8 cellular contexts compared by ENCODE assay signal in the genomic region with DNA sequence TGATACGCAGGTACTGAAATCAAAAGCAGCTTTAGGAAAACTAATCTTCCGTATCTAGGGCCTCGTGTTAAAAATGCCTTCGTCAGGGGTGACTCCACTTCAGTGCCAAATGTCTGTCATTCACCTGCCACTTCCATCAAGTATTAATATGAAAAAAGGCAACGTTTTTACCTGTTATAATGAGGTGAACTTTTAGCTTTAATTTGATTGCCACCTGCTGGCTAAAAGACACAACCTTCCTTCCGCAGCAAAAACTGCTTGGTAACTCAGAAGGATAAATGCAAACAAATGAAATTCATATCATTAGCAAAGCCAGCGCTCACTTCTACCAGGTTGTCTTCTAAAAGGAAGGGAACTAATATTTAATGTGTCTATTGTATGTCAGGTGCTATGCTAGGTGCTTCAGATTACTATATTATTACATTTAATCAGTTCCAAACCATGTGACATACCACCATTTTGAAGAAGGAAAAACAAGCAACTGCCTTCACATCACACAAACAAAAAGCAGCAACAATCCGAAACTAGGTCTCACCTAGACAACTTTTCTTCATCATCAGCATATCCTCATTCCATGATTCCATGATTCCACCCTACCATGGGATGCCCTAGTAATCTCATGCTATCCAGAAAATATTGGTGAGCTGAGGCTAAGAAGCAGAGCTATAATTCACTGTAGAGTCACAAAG. TPM values are rescaled to one million over a fixed set of nuclear protein-coding genes. Genes with fewer than 3 reads are reported as not detected.
DNase-seq lines count a peak whose midpoint lies in the region; ATAC-seq and TF ChIP-seq lines count a peak whose summit lies in the region.

No MANE protein-coding gene starts in this region.

- no peak overlapping the region for H3K9ac ChIP-seq in H9 (ENCODE audit: extremely low read depth, insufficient read length, low read length)

- no peak overlapping the region for H3K27ac ChIP-seq in H9 (ENCODE audit: insufficient read length, low read depth, low read length)
- H3K27ac ChIP-seq in aorta (ENCODE audit: low read depth in 1 of 2, low read length in 2 of 2): no peak overlapping the region

- H2BK12ac ChIP-seq in H9 (ENCODE audit: insufficient read length, low read depth, low read length): no peak overlapping the region

- no peaks in the 10 kb centered on the region for H3K79me1 ChIP-seq in H9 (ENCODE audit: insufficient read depth, low read depth, low read length, poor library complexity, severe bottlenecking)

- H3K4ac ChIP-seq in H9 (ENCODE audit: low read depth, low read length): no peak overlapping the region

- ATAC-seq in naive thymus-derived CD8-positive, alpha-beta T cell: peak; percentile 29 to 52
- no peak for ATAC-seq in aorta (ENCODE audit: low FRiP score)

- no peak overlapping the region for H3K4me3 Mint-ChIP-seq in H9
- no peak overlapping the region for H3K4me3 Mint-ChIP-seq in chondrocyte (ENCODE audit: unreplicated experiment)
- no peak overlapping the region for H3K4me3 Mint-ChIP-seq in naive thymus-derived CD8-positive, alpha-beta T cell

- no peak overlapping the region for H2BK120ac ChIP-seq in H9 (ENCODE audit: low read depth, low read length, poor library complexity, severe bottlenecking)

- H3K79me2 ChIP-seq in H9 (ENCODE audit: insufficient read depth, low read length): no peaks in the 10 kb centered on the region

- intact Hi-C loops in aorta (cut with DNase I): loop anchor here in 1 of 2 donors (5.0 kb wide), 1 partner anchor 133 kb away; no protein-coding TSS in a partner anchor

- no peaks in the 10 kb centered on the region for H3K23me2 ChIP-seq in H9 (ENCODE audit: insufficient read length, low read depth, low read length, poor library complexity, severe bottlenecking)

- no peaks in the 10 kb centered on the region for H3K36me3 ChIP-seq in aorta (ENCODE audit: control insufficient read depth in 1 of 2, insufficient read depth in 2 of 2, low read length in 1 of 2)

- H3K9me3 Mint-ChIP-seq in H9 (no peaks in the 10 kb centered on the region), chondrocyte (ENCODE audit: low read depth) (peaks cover 3% of the 10 kb centered on the region)
- H3K9me3 Mint-ChIP-seq in naive thymus-derived CD8-positive, alpha-beta T cell: no peaks in the 10 kb centered on the region

- H3K18ac ChIP-seq in H9 (ENCODE audit: insufficient read length, low read depth, low read length): no peak overlapping the region

- H3K4me1 ChIP-seq in H9 (ENCODE audit: insufficient read depth, low read length) (no peaks in the 10 kb centered on the region), aorta (ENCODE audit: control insufficient read depth in 1 of 2, insufficient read depth in 2 of 2, low read length in 2 of 2) (no peaks in the 10 kb centered on the region)

- H3K4me3 ChIP-seq in aorta (ENCODE audit: low read length in 2 of 2): no peak overlapping the region

- H3K4me2 ChIP-seq in H9 (ENCODE audit: insufficient read depth, insufficient read length, low read length): no peak overlapping the region

- H2BK20ac ChIP-seq in H9 (ENCODE audit: low read depth, low read length, poor library complexity, severe bottlenecking): no peak overlapping the region

- H3K27me3 ChIP-seq in H9 (ENCODE audit: insufficient read depth, low read length): no peaks in the 10 kb centered on the region
- no peaks in the 10 kb centered on the region for H3K27me3 ChIP-seq in aorta (ENCODE audit: control insufficient read depth in 1 of 2, insufficient read depth in 2 of 2, low read length in 1 of 2)

- DNase-seq in NCI-H82 (lab: John Stamatoyannopoulos, UW) (peak; percentile 32), NCI-H82 treated with DMSO at 0.1 percent for 48 hours (lab: John Stamatoyannopoulos, UW; ENCODE audit: unreplicated experiment) (no peak), H9 (no peak), NCI-H774 (lab: John Stamatoyannopoulos, UW) (peak; percentile 27), chondrocyte (ENCODE audit: low spot score) (no peak), COR-L47 (lab: John Stamatoyannopoulos, UW) (no peak), aorta (no peak)
- DNase-seq in naive thymus-derived CD8-positive, alpha-beta T cell: peak in 6 of 10 donors; percentile 16 to 55 (median 39)

- H3K56ac ChIP-seq in H9 (ENCODE audit: insufficient read length, low read depth, low read length): no peak overlapping the region

- H3K36me3 Mint-ChIP-seq in H9 (ENCODE audit: insufficient read depth in 1 of 3, low read depth in 3 of 3): no peaks in the 10 kb centered on the region
- no peaks in the 10 kb centered on the region for H3K36me3 Mint-ChIP-seq in chondrocyte (ENCODE audit: low read depth)
- no peaks in the 10 kb centered on the region for H3K36me3 Mint-ChIP-seq in naive thymus-derived CD8-positive, alpha-beta T cell

- H2AFZ ChIP-seq in H9 (ENCODE audit: low read length): peak overlapping the region; percentile 97

- no peak overlapping the region for H3K23ac ChIP-seq in H9 (ENCODE audit: insufficient read length, low read depth, low read length)

- H3T11ph ChIP-seq in H9 (ENCODE audit: low read length): no peak overlapping the region

- no peak overlapping the region for H4K91ac ChIP-seq in H9 (ENCODE audit: insufficient read length, low read depth, low read length)

- no peaks in the 10 kb centered on the region for H3K27me3 Mint-ChIP-seq in H9 (ENCODE audit: low read depth)
- no peaks in the 10 kb centered on the region for H3K27me3 Mint-ChIP-seq in chondrocyte (ENCODE audit: low read depth)
- H3K27me3 Mint-ChIP-seq in naive thymus-derived CD8-positive, alpha-beta T cell: no peaks in the 10 kb centered on the region

- WGBS in H9 (ENCODE audit: extremely low coverage, insufficient read length, low lambda C conversion rate): no CpG with 5 or more reads among the region's 8 CpGs
- 51 to 53% methylated on average over 8 of the region's 8 CpGs for WGBS in aorta, 2 donors

- no peak overlapping the region for H3K27ac Mint-ChIP-seq in H9
- no peak overlapping the region for H3K27ac Mint-ChIP-seq in chondrocyte (ENCODE audit: unreplicated experiment)
- H3K27ac Mint-ChIP-seq in naive thymus-derived CD8-positive, alpha-beta T cell: peak overlapping the region in 2 of 10 donors; percentile 1 to 3

- H3K4me1 Mint-ChIP-seq in H9: peaks cover 6 to 13% of the 10 kb centered on the region in 2 experiments; a peak in 3 of 4 replicates
- peaks cover 6% of the 10 kb centered on the region for H3K4me1 Mint-ChIP-seq in chondrocyte (ENCODE audit: low read depth)
- H3K4me1 Mint-ChIP-seq in naive thymus-derived CD8-positive, alpha-beta T cell: peaks cover 0 to 9% (median 0%) of the 10 kb centered on the region in 4 donors

- no peak overlapping the region for H4K8ac ChIP-seq in H9 (replicated peaks; ENCODE audit: insufficient read length, low read depth, low read length)

- H3K9me3 ChIP-seq in H9 (ENCODE audit: control insufficient read depth, low read depth, low read length): no peaks in the 10 kb centered on the region
- no peaks in the 10 kb centered on the region for H3K9me3 ChIP-seq in aorta (ENCODE audit: control insufficient read depth, low read length)

- H2BK15ac ChIP-seq in H9 (ENCODE audit: low read depth, low read length): no peak overlapping the region

- H2BK5ac ChIP-seq in H9 (ENCODE audit: insufficient read length, low read length): no peak overlapping the region

- H2AK5ac ChIP-seq in H9 (ENCODE audit: insufficient read length, low read length): no peak overlapping the region

- H4K5ac ChIP-seq in H9 (ENCODE audit: insufficient read length, low read depth, low read length): peak overlapping the region; percentile 19

- TF ChIP-seq CTCF in H9 (conservative IDR thresholded peaks at IDR 0.05): peak; percentile 70
- peak; percentile 86 for TF ChIP-seq CTCF in chondrocyte (IDR thresholded peaks at IDR 0.05)

- H4K20me1 ChIP-seq in H9 (ENCODE audit: control insufficient read depth, insufficient read depth, insufficient read length): no peaks in the 10 kb centered on the region

- POLR2A ChIA-PET in naive thymus-derived CD8-positive, alpha-beta T cell (lab: Charles Lee): interaction anchor here (0.6 to 3.7 kb wide), 4 partner anchors 18 to 304 kb away, joined by 3 to 17 read pairs (median 8); no protein-coding TSS in a partner anchor

- H3K14ac ChIP-seq in H9 (ENCODE audit: insufficient read depth, low read length): no peak overlapping the region

RNA-seq across cellular contexts. Expression of a gene that starts 20.6 kb away (rescaled TPM):
- total RNA-seq in H9 (2021) (2.0 and 2.4 TPM in 2 replicates), chondrocyte (8.0 to 14.0 TPM (median 10.3 TPM) in 3 replicates), aorta (10 to 100 TPM; 16.3 to 24.4 TPM)
- 1 to 10 TPM; 1.4 to 2.3 TPM for total RNA-seq in naive thymus-derived CD8-positive, alpha-beta T cell
- polyA plus RNA-seq in naive thymus-derived CD8-positive, alpha-beta T cell: 1 to 10 TPM in 1 of 3 donors, under 1 TPM in 2; 0.64 to 2.4 (median 0.73) TPM
- 10 to 100 TPM in 1 of 2 donors, 1 to 10 TPM in 1; 8.0 to 15.0 TPM for polyA plus RNA-seq in aorta

Comparison
In these comparisons a context has a peak if more than half of its experiments do, and no peak if none do; other contexts are left out.
1. DNase-seq: peak in NCI-H82 (single experiment), NCI-H774 (single experiment) and naive thymus-derived CD8-positive, alpha-beta T cell (6 of 10); none in NCI-H82 treated with DMSO at 0.1 percent for 48 hours (single experiment), H9 (single experiment), chondrocyte (single experiment), COR-L47 (single experiment) and aorta (0 of 2).